ENCODE assay signal across 16 cellular contexts in genomic region chr9:98038958-98039357, GRCh38. TPM values are rescaled to one million over a fixed set of nuclear protein-coding genes. Genes with fewer than 3 reads are reported as not detected.
A peak's percentile ranks its signal among the peaks of the same experiment; 100 is the strongest.
DNase-seq lines count a peak whose midpoint lies in the region; ATAC-seq and TF ChIP-seq lines count a peak whose summit lies in the region.
"Had no signal": no experiment of that assay in that cellular context is flagged by ENCODE, and none has a peak within 500 bp of the region (broad histone marks: within the 10 kb centered on the region; RNA-seq: fewer than 3 reads in every experiment).

No MANE protein-coding gene starts in this region.

- no peak overlapping the region for H3K9ac ChIP-seq in BLaER1
- no peak overlapping the region for H3K9ac ChIP-seq in MM.1S (ENCODE audit: low read length)
- H3K9ac ChIP-seq in neural progenitor cell = no peak overlapping the region

- H3K4me2 ChIP-seq in BLaER1 = peak overlapping the region; percentile 58
- H3K4me2 ChIP-seq in MM.1S (ENCODE audit: low read depth, low read length) = no peak overlapping the region
- H3K4me2 ChIP-seq in neural progenitor cell = no peak overlapping the region

- H3K9me3 ChIP-seq in BLaER1 = no peaks in the 10 kb centered on the region
- no peaks in the 10 kb centered on the region for H3K9me3 ChIP-seq in MM.1S (replicated peaks; ENCODE audit: insufficient read depth, low read length)
- no peaks in the 10 kb centered on the region for H3K9me3 ChIP-seq in neural progenitor cell (ENCODE audit: low read depth)
- H3K9me3 ChIP-seq: gastroesophageal sphincter had no signal

- H4K20me1 ChIP-seq in BLaER1 (no peaks in the 10 kb centered on the region), MM.1S (ENCODE audit: insufficient read depth, low read length) (no peaks in the 10 kb centered on the region), neural progenitor cell (ENCODE audit: low read depth) (no peaks in the 10 kb centered on the region)

- DNase-seq in MM.1S = no peak
- DNase-seq in neural progenitor cell (ENCODE audit: low spot score) = no peak
- DNase-seq in SKM-1 treated with dmso at 0.1 percent for 144 hours (lab: John Stamatoyannopoulos, UW; ENCODE audit: unreplicated experiment) = no peak
- DNase-seq in A172 (ENCODE audit: low spot score) = no peak
- no peak for DNase-seq in cerebellar cortex (ENCODE audit: low spot score)
- DNase-seq: activated CD4-positive, CD25-positive, alpha-beta regulatory T cell treated with anti-CD3 and anti-CD28 coated beads, Interleukin-2, amount 50 U/mL, for 72 hours; CD8-positive, alpha-beta memory T cell; H9; NCI-H146; NCI-H524 treated with DMSO at 0.1 percent for 48 hours had no signal

- H3K4me1 Mint-ChIP-seq in neural progenitor cell = peaks cover 12% of the 10 kb centered on the region

- no peaks in the 10 kb centered on the region for H3K9me2 ChIP-seq in MM.1S (replicated peaks; ENCODE audit: insufficient read depth, low read length)

- H3K27me3 ChIP-seq in BLaER1 = no peaks in the 10 kb centered on the region
- H3K27me3 ChIP-seq in MM.1S (replicated peaks; ENCODE audit: insufficient read depth, low read length) = no peaks in the 10 kb centered on the region
- H3K27me3 ChIP-seq in neural progenitor cell = peaks cover 12% of the 10 kb centered on the region

- H3K36me3 ChIP-seq in BLaER1 (no peaks in the 10 kb centered on the region), MM.1S (replicated peaks; ENCODE audit: insufficient read depth, low read length) (no peaks in the 10 kb centered on the region), neural progenitor cell (no peaks in the 10 kb centered on the region)
- H3K36me3 ChIP-seq: gastroesophageal sphincter had no signal

- TF ChIP-seq CTCF in MM.1S (IDR thresholded peaks at IDR 0.05; ENCODE audit: low read length) (no peak), neural progenitor cell (IDR thresholded peaks at IDR 0.05) (no peak)

- H3K4me3 ChIP-seq in BLaER1 (no peak overlapping the region), MM.1S (ENCODE audit: low read length) (no peak overlapping the region), neural progenitor cell (no peak overlapping the region)
- H3K4me3 ChIP-seq: gastroesophageal sphincter had no signal

- H3K27ac Mint-ChIP-seq in neural progenitor cell = no peak overlapping the region
- H3K27ac Mint-ChIP-seq: CD8-positive, alpha-beta memory T cell; H9; T-helper 1 cell treated with Interleukin-12 subunit alpha and Interleukin-12 subunit beta and Interleukin-4 antibody, amounts not matched to agents 30 μg/mL and 1 μg/mL, for 36 hours had no signal

- H3K4me3 Mint-ChIP-seq in neural progenitor cell = no peak overlapping the region
- H3K4me3 Mint-ChIP-seq: CD8-positive, alpha-beta memory T cell; central memory CD8-positive, alpha-beta T cell; H9; T-helper 1 cell treated with Interleukin-12 subunit alpha and Interleukin-12 subunit beta and Interleukin-4 antibody, amounts not matched to agents 30 μg/mL and 1 μg/mL, for 36 hours had no signal

- peaks cover 10% of the 10 kb centered on the region for H3K27me3 Mint-ChIP-seq in neural progenitor cell (ENCODE audit: insufficient read depth, low read depth)

- no peaks in the 10 kb centered on the region for H3K79me2 ChIP-seq in MM.1S (ENCODE audit: low read length)
- H3K79me2 ChIP-seq in neural progenitor cell (ENCODE audit: low read depth) = no peaks in the 10 kb centered on the region

- H3K36me3 Mint-ChIP-seq in neural progenitor cell = no peaks in the 10 kb centered on the region

- H3F3A ChIP-seq in MM.1S (ENCODE audit: insufficient read depth, low read length) (no peaks in the 10 kb centered on the region), neural progenitor cell (ENCODE audit: low read depth) (no peaks in the 10 kb centered on the region)

- H3K27ac ChIP-seq in BLaER1 = no peak overlapping the region
- no peak overlapping the region for H3K27ac ChIP-seq in MM.1S (ENCODE audit: low read length)
- no peak overlapping the region for H3K27ac ChIP-seq in neural progenitor cell
- H3K27ac ChIP-seq: gastroesophageal sphincter had no signal

- peaks cover 47% of the 10 kb centered on the region for H3K4me1 ChIP-seq in BLaER1
- H3K4me1 ChIP-seq in MM.1S (ENCODE audit: low read length) = no peaks in the 10 kb centered on the region
- H3K4me1 ChIP-seq in neural progenitor cell = no peaks in the 10 kb centered on the region

- H3K9me3 Mint-ChIP-seq in neural progenitor cell = no peaks in the 10 kb centered on the region
- H3K9me3 Mint-ChIP-seq: CD8-positive, alpha-beta memory T cell; central memory CD8-positive, alpha-beta T cell; H9; T-helper 1 cell treated with Interleukin-12 subunit alpha and Interleukin-12 subunit beta and Interleukin-4 antibody, amounts not matched to agents 30 μg/mL and 1 μg/mL, for 36 hours had no signal

- H2AFZ ChIP-seq in MM.1S (ENCODE audit: low read length) (peak overlapping the region; percentile 56; the same call in 1 of the 2 replicates), neural progenitor cell (replicated peaks) (no peak overlapping the region)

- ATAC-seq in GM18867 (IDR thresholded peaks at IDR 0.05; ENCODE audit: unreplicated experiment) = peak; percentile 52
- peak; percentile 40 for ATAC-seq in HG02759 (IDR thresholded peaks at IDR 0.05; ENCODE audit: unreplicated experiment)
- ATAC-seq: gastroesophageal sphincter had no signal

RNA-seq across cellular contexts. Expression of gene NANS, which starts 17.6 kb away (rescaled TPM):
- 13.0 and 17.0 TPM in 2 replicates for total RNA-seq in neural progenitor cell (ENCODE audit: low replicate concordance)
- total RNA-seq in A172 (2014; rRNA removed; shearing (Covaris generic)) = 153 and 159 TPM in 2 replicates

RNA-seq across cellular contexts. Expression of gene ANP32B, which starts 55.8 kb away (rescaled TPM):
- 15.1 and 19.6 TPM in 2 replicates for total RNA-seq in neural progenitor cell (ENCODE audit: low replicate concordance)
- total RNA-seq in A172 (2014; rRNA removed; shearing (Covaris generic)) = 17.3 and 21.2 TPM in 2 replicates
